In the genomic region with DNA sequence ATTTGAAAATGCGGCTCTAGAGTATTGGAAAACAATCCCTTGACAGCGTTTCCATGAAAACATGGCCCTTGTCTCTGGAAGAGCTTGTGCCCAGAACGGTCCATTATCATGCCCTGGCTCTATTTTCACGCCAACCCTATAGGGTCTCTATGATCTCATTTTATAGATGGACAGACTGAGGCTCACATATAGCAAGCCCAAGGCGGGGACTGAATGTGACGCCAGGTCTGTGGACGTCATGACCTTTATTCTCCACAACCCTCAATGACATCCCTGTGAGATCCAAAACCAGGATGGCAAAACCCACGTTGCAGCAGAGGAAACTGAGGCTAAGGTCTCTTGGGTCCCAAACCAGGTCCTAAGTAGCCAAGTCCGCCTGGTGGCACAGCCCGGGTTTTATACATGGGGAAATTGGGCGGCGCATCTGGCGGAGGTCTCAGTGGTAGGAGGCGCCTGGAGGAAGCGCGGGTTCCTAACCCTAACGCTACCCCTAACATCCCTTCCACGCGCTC, we compare ENCODE assay signal across 1 cellular context.
TF ChIP-seq lines count a peak whose summit lies in the region.

No MANE protein-coding gene starts in this region.

TF ChIP-seq in SK-N-SH treated with all-trans-retinoic acid at 6 μM for 48 hours, 23 proteins besides CTCF, POLR2A, EP300 and RAD21 (continued from another document):
- TF ChIP-seq, protein P1, sequence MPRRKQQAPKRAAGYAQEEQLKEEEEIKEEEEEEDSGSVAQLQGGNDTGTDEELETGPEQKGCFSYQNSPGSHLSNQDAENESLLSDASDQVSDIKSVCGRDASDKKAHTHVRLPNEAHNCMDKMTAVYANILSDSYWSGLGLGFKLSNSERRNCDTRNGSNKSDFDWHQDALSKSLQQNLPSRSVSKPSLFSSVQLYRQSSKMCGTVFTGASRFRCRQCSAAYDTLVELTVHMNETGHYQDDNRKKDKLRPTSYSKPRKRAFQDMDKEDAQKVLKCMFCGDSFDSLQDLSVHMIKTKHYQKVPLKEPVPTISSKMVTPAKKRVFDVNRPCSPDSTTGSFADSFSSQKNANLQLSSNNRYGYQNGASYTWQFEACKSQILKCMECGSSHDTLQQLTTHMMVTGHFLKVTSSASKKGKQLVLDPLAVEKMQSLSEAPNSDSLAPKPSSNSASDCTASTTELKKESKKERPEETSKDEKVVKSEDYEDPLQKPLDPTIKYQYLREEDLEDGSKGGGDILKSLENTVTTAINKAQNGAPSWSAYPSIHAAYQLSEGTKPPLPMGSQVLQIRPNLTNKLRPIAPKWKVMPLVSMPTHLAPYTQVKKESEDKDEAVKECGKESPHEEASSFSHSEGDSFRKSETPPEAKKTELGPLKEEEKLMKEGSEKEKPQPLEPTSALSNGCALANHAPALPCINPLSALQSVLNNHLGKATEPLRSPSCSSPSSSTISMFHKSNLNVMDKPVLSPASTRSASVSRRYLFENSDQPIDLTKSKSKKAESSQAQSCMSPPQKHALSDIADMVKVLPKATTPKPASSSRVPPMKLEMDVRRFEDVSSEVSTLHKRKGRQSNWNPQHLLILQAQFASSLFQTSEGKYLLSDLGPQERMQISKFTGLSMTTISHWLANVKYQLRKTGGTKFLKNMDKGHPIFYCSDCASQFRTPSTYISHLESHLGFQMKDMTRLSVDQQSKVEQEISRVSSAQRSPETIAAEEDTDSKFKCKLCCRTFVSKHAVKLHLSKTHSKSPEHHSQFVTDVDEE (CRISPR knock-in tag; IDR thresholded peaks at IDR 0.05) = no peak
- no peak for TF ChIP-seq BACH2 (CRISPR knock-in tag; IDR thresholded peaks at IDR 0.05; ENCODE audit: borderline replicate concordance)
TF ChIP-seq in SK-N-SH treated with all-trans-retinoic acid at 6 μM for 48 hours: peak in this region for 0.
